In genomic region chr6:80338201-80338836, GRCh38 we compare ENCODE assay signal across 2 cellular contexts.
TF ChIP-seq lines count a peak whose summit lies in the region.

No MANE protein-coding gene starts in this region.

TF ChIP-seq in IMR-90, 13 proteins besides CTCF, POLR2A, EP300 and RAD21 (continued from another document):
- TF ChIP-seq ELK1 (IDR thresholded peaks at IDR 0.05; ENCODE audit: borderline replicate concordance, low read depth, low read length) (no peak), RFX5 (IDR thresholded peaks at IDR 0.05; ENCODE audit: low read depth, low read length) (no peak), MXI1 (IDR thresholded peaks at IDR 0.05; ENCODE audit: borderline replicate concordance, low read depth, low read length) (no peak), MAFK (IDR thresholded peaks at IDR 0.05; ENCODE audit: low read depth, low read length) (no peak), USF2 (IDR thresholded peaks at IDR 0.05; ENCODE audit: low read depth, low read length) (no peak), RCOR1 (IDR thresholded peaks at IDR 0.05; ENCODE audit: insufficient replicate concordance, low read length) (no peak), CEBPB (IDR thresholded peaks at IDR 0.05; ENCODE audit: low read depth, low read length) (no peak), SMC3 (IDR thresholded peaks at IDR 0.05; ENCODE audit: low read depth, low read length) (peak; percentile 60)
TF ChIP-seq in IMR-90: peak in this region for 1.

TF ChIP-seq in K562, 482 proteins besides CTCF, POLR2A, EP300 and RAD21 (continued from another document):
- TF ChIP-seq CTCFL (IDR thresholded peaks at IDR 0.05; ENCODE audit: borderline replicate concordance, insufficient read depth, low read depth, low read length, poor library complexity, severe bottlenecking) (peak; percentile 42), SMC3 (conservative IDR thresholded peaks at IDR 0.05; ENCODE audit: insufficient read depth, low read depth, low read length) (peak; percentile 35; the same call in 1 of the 2 replicates)
